ENCODE assay signal across 1 cellular context in the genomic region with DNA sequence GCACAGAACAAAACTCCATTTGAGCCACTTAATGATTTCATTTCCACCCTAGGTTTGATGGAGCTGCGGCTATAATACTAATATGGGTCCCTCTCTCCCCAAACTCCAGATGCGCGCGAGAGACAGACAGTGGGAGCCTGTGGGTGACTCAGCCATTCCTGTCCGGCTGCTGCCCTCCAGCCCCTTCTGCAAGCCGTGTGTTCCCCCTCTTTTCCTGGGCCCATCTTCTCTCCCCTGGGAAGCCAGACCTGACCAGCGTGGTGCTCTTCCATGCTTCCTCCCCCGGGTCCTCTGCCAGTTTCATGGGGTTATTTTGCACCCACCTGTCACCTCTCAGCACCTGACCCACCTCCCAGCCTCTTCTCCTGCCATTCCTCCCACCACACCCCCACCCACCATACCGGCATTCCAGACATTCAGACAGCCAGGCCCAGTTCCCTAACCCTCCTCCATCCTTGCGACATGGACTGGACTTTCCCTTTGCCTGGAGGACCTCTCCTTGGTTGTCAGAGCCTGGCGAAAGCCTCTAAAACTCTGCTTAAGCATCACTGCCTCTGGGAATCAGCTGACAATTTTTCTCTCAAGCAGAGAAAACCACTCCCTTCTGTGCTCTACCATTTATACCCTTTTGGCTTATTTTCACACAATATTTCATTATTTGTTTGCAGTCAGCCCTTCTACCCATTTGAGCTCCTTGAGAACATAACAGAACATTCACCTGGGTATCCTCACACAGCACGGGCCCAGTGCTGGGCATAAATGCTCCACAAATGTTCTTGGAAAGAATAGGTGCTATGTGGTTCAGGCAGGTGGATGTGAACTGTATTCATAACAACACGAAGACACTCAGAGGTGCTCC.
TF ChIP-seq lines count a peak whose summit lies in the region.

No MANE protein-coding gene starts in this region.

TF ChIP-seq in GM12878, 131 proteins besides CTCF, POLR2A, EP300 and RAD21 (continued from another document):
- TF ChIP-seq, protein P1, sequence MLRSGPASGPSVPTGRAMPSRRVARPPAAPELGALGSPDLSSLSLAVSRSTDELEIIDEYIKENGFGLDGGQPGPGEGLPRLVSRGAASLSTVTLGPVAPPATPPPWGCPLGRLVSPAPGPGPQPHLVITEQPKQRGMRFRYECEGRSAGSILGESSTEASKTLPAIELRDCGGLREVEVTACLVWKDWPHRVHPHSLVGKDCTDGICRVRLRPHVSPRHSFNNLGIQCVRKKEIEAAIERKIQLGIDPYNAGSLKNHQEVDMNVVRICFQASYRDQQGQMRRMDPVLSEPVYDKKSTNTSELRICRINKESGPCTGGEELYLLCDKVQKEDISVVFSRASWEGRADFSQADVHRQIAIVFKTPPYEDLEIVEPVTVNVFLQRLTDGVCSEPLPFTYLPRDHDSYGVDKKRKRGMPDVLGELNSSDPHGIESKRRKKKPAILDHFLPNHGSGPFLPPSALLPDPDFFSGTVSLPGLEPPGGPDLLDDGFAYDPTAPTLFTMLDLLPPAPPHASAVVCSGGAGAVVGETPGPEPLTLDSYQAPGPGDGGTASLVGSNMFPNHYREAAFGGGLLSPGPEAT (IDR thresholded peaks at IDR 0.05; ENCODE audit: low read depth): no peak
- TF ChIP-seq YBX1 (IDR thresholded peaks at IDR 0.05) (no peak), PAX5 (IDR thresholded peaks at IDR 0.05; ENCODE audit: borderline replicate concordance, low read depth, low read length) (no peak), SP1 (IDR thresholded peaks at IDR 0.05; ENCODE audit: low read depth, low read length) (no peak), POLR2AphosphoS2 (IDR thresholded peaks at IDR 0.05; ENCODE audit: low read depth, low read length) (no peak), LARP7 (IDR thresholded peaks at IDR 0.05) (no peak), TARDBP (IDR thresholded peaks at IDR 0.05; ENCODE audit: borderline replicate concordance) (no peak), POLR2AphosphoS5 (IDR thresholded peaks at IDR 0.05; ENCODE audit: low read length) (no peak)
